ENCODE assay signal across 8 cellular contexts in genomic region chr22:41382098-41382578, GRCh38. TPM values are rescaled to one million over a fixed set of nuclear protein-coding genes. Genes with fewer than 3 reads are reported as not detected.
DNase-seq lines count a peak whose midpoint lies in the region; TF ChIP-seq lines count a peak whose summit lies in the region.

No MANE protein-coding gene starts in this region.

- DNase-seq in COLO829 (ENCODE audit: low spot score) (peak; percentile 70), GM20000 (ENCODE audit: low spot score) (peak; percentile 89), cerebellum (ENCODE audit: low spot score) (peak; percentile 79), T1000 (lab: John Stamatoyannopoulos, UW) (no peak)
- DNase-seq in activated CD4-positive, alpha-beta T cell treated with anti-CD3 and anti-CD28 coated beads for 1 hour, result peak; percentile 49
- DNase-seq in stimulated activated CD4-positive, alpha-beta T cell treated with anti-CD3 and anti-CD28 coated beads, Interleukin-1b, Interleukin-23, amount 100 ng/mL, for 48 hours, result peak; percentile 55

- no peak for TF ChIP-seq CTCF in GM20000 (IDR thresholded peaks at IDR 0.05; ENCODE audit: extremely low read depth, missing control alignments)

- no peaks in the 10 kb centered on the region for H3K27me3 ChIP-seq in HUES48 (ENCODE audit: control insufficient read depth, insufficient read depth, low read length)
- H3K27me3 ChIP-seq in layer of hippocampus (ENCODE audit: control insufficient read depth, insufficient read depth, low read length), result no peaks in the 10 kb centered on the region

- no peak overlapping the region for H3K9ac ChIP-seq in HUES48 (ENCODE audit: low read depth, low read length)

- peaks cover 18% of the 10 kb centered on the region for H3K4me1 ChIP-seq in HUES48 (ENCODE audit: control insufficient read depth, insufficient read depth, low read length)

- peak overlapping the region; percentile 91 for H3K27ac ChIP-seq in HUES48 (ENCODE audit: low read depth, low read length)
- H3K27ac ChIP-seq in layer of hippocampus (ENCODE audit: low read depth, low read length), result peak overlapping the region; percentile 99

- no peaks in the 10 kb centered on the region for H3K36me3 ChIP-seq in HUES48 (ENCODE audit: control insufficient read depth, insufficient read depth, low read length)

- no peaks in the 10 kb centered on the region for H3K9me3 ChIP-seq in HUES48 (ENCODE audit: control insufficient read depth, insufficient read depth, low read length)

- H3K4me3 ChIP-seq in HUES48 (ENCODE audit: low read depth, low read length), result peak overlapping the region; percentile 78

RNA-seq across cellular contexts. Expression of gene TEF, which starts 0.4 kb away (rescaled TPM):
- total RNA-seq in cerebellum, result 6.3 TPM
